ENCODE assay signal across 8 cellular contexts in genomic region chr3:48112108-48112791, GRCh38.
DNase-seq lines count a peak whose midpoint lies in the region; ATAC-seq, FAIRE-seq and TF ChIP-seq lines count a peak whose summit lies in the region.
"Not testable (repeated sequence)": the region's sequence is repeated elsewhere in the genome, so short reads cannot be mapped to it uniquely, and the experiment has no call there.

No MANE protein-coding gene starts in this region.

- not testable (repeated sequence) for TF ChIP-seq CTCF in HEK293 (tag by site-specific recombination; IDR thresholded peaks at IDR 0.05)

- not testable (repeated sequence) for H3K27me3 Mint-ChIP-seq in central memory CD8-positive, alpha-beta T cell

- H3K4me1 Mint-ChIP-seq in central memory CD8-positive, alpha-beta T cell, result peaks cover 11% of the 10 kb centered on the region

- peak overlapping the region; percentile 91 for H3K27ac Mint-ChIP-seq in central memory CD8-positive, alpha-beta T cell (ENCODE audit: low read depth)

- CTCF ChIA-PET in HEK293 (lab: Yijun Ruan, JAX), result interaction anchor here (1.5 kb wide), 1 partner anchor 39 kb away, joined by 5 read pairs; no protein-coding TSS in a partner anchor

- FAIRE-seq in GM19239 (lab: Jason Lieb, UNC), result peak; percentile 99

- DNase-seq in EH (ENCODE audit: low read depth), result peak; percentile 16
- DNase-seq in GM19239 (ENCODE audit: insufficient read length, low spot score), result peak; percentile 59
- peak; percentile 23 for DNase-seq in NK-92 treated with Interleukin-12 subunit alpha and Interleukin-12 subunit beta, amount 100 ng/mL, for 24 hours (lab: John Stamatoyannopoulos, UW)
- DNase-seq in activated CD4-positive, alpha-beta T cell treated with anti-CD3 and anti-CD28 coated beads, Interleukin-2, amount 50 U/mL, for 48 hours, result peak; percentile 27 to 49
- DNase-seq in central memory CD8-positive, alpha-beta T cell (ENCODE audit: low spot score in 2 of 2), result peak in 1 of 2 donors; percentile 40
- DNase-seq in stimulated activated CD4-positive, alpha-beta T cell treated with anti-CD3 and anti-CD28 coated beads, Interleukin-2, amount 100 ng/mL, for 4 hours (ENCODE audit: low read depth), result peak; percentile 13

- not testable (repeated sequence) for H3K4me1 ChIP-seq in HEK293 (ENCODE audit: control insufficient read depth, insufficient read depth, low read length)

- H3K9me3 Mint-ChIP-seq in central memory CD8-positive, alpha-beta T cell, result not testable (repeated sequence)

- not testable (repeated sequence) for H3K27ac ChIP-seq in HEK293 (ENCODE audit: extremely low read depth, low read depth, low read length)

- H3K4me3 ChIP-seq in HEK293 (ENCODE audit: low read depth, low read length), result not testable (repeated sequence)

- not testable (repeated sequence) for H3K36me3 ChIP-seq in HEK293 (ENCODE audit: control insufficient read depth in 2 of 2, insufficient read depth in 1 of 2, low read length in 2 of 2)

- H3K9me3 ChIP-seq in HEK293 (ENCODE audit: control insufficient read depth, insufficient read depth, low read depth, low read length), result not testable (repeated sequence)

- ATAC-seq in HG03196 (IDR thresholded peaks at IDR 0.05; ENCODE audit: unreplicated experiment), result peak; percentile 89
- ATAC-seq in central memory CD8-positive, alpha-beta T cell (replicated peaks; ENCODE audit: extremely low read depth, poor library complexity, severe bottlenecking), result peak; percentile 92

- peak overlapping the region; percentile 64 for H3K4me3 Mint-ChIP-seq in central memory CD8-positive, alpha-beta T cell

- H3K36me3 Mint-ChIP-seq in central memory CD8-positive, alpha-beta T cell (ENCODE audit: insufficient read depth), result not testable (repeated sequence)

- POLR2A ChIA-PET in HEK293 (lab: Yijun Ruan, JAX), result not testable (repeated sequence)

TF ChIP-seq in HEK293, 187 proteins besides CTCF, POLR2A, EP300 and RAD21:
- peak; percentile 78 for TF ChIP-seq ZNF26 (tag by site-specific recombination; IDR thresholded peaks at IDR 0.05)
TF ChIP-seq in HEK293: peak in this region for 1; not testable (repeated sequence) for 186.
